ENCODE assay signal across 22 cellular contexts in the genomic region with DNA sequence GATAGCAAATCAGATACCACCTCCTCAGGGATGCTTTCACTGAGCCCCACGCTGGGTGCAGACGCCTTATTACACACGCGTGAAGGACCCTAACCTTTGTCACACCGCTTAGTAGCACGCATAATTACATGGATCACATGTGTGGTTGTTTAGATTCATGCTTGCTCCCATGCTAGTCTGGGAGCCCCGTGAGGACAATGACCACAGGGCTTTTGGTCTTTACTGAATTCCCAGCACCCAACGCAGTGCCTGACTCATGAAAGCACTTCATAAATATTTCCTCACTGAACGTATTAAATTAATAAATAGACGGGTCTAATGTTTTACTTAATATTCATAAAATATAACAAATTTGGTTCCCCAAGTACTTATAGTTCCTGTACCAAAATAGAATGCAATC.
A peak's percentile ranks its signal among the peaks of the same experiment; 100 is the strongest.
DNase-seq lines count a peak whose midpoint lies in the region; ATAC-seq, FAIRE-seq and TF ChIP-seq lines count a peak whose summit lies in the region.
"Had no signal": no experiment of that assay in that cellular context is flagged by ENCODE, and none has a peak within 500 bp of the region (broad histone marks: within the 10 kb centered on the region; RNA-seq: fewer than 3 reads in every experiment).

No MANE protein-coding gene starts in this region.

- H3K27me3 Mint-ChIP-seq in astrocyte (ENCODE audit: low read depth, unreplicated experiment), result peaks cover 4% of the 10 kb centered on the region
- H3K27me3 Mint-ChIP-seq: B cell; CD4-positive, alpha-beta T cell had no signal

- no peak overlapping the region for H2BK120ac ChIP-seq in mesenchymal stem cell (ENCODE audit: low read depth, low read length)

- H3K23ac ChIP-seq in mesenchymal stem cell (ENCODE audit: low read length in 2 of 2), result no peak overlapping the region

- DNase-seq in right lobe of liver, result no peak
- no peak for DNase-seq in astrocyte (ENCODE audit: low read depth)
- no peak for DNase-seq in mesenchymal stem cell
- no peak for DNase-seq in NCI-H2029 (lab: John Stamatoyannopoulos, UW)
- DNase-seq: AML-193; Caco-2; Calu3; CD4-positive, alpha-beta T cell; CD8-positive, alpha-beta T cell; DMS79 treated with DMSO at 0.1 percent for 48 hours; GF-D8 had no signal

- H3K36me3 Mint-ChIP-seq in astrocyte (ENCODE audit: low read depth, unreplicated experiment), result no peaks in the 10 kb centered on the region
- H3K36me3 Mint-ChIP-seq: CD8-positive, alpha-beta T cell had no signal

- no peaks in the 10 kb centered on the region for H4K20me1 ChIP-seq in astrocyte (ENCODE audit: insufficient read depth, low read length)
- H4K20me1 ChIP-seq: BLaER1 treated with 17β-estradiol and CSF1 and Interleukin-3, amounts not matched to agents 10 nM and 100 nM had no signal

- H2BK12ac ChIP-seq in mesenchymal stem cell (ENCODE audit: low read length in 2 of 2), result no peak overlapping the region

- H3K4me3 Mint-ChIP-seq in astrocyte (ENCODE audit: unreplicated experiment), result no peak overlapping the region
- H3K4me3 Mint-ChIP-seq: B cell; CD4-positive, alpha-beta T cell; CD8-positive, alpha-beta T cell had no signal

- H3K9me3 ChIP-seq in liver (ENCODE audit: control insufficient read depth in 4 of 4, low read length in 3 of 4), result no peaks in the 10 kb centered on the region
- no peaks in the 10 kb centered on the region for H3K9me3 ChIP-seq in right lobe of liver
- no peaks in the 10 kb centered on the region for H3K9me3 ChIP-seq in astrocyte (ENCODE audit: insufficient read depth, low read depth, low read length)
- H3K9me3 ChIP-seq in mesenchymal stem cell (ENCODE audit: control insufficient read depth, low read length), result no peaks in the 10 kb centered on the region
- H3K9me3 ChIP-seq: A549; BLaER1 treated with 17β-estradiol and CSF1 and Interleukin-3, amounts not matched to agents 10 nM and 100 nM; Caco-2 had no signal

- no peaks in the 10 kb centered on the region for H3K79me2 ChIP-seq in astrocyte (ENCODE audit: insufficient read depth, low read length)

- no peak overlapping the region for H3K27ac Mint-ChIP-seq in astrocyte (ENCODE audit: unreplicated experiment)
- H3K27ac Mint-ChIP-seq: B cell; CD4-positive, alpha-beta T cell; CD8-positive, alpha-beta T cell had no signal

- WGBS in liver, result 88% methylated on average over 10 of the region's 10 CpGs
- 86% methylated on average over 10 of the region's 10 CpGs for WGBS in right lobe of liver (ENCODE audit: insufficient coverage, low coverage, low lambda C conversion rate, missing lambda C conversion rate)
- WGBS in mesenchymal stem cell, result 97% methylated on average over 7 of the region's 10 CpGs

- intact Hi-C loops in right lobe of liver (cut with DNase I), result no loop called here

- TF ChIP-seq RAD21 in liver (IDR thresholded peaks at IDR 0.05), result no peak

- H3K79me1 ChIP-seq in mesenchymal stem cell (replicated peaks; ENCODE audit: low read length, poor library complexity, severe bottlenecking), result no peaks in the 10 kb centered on the region

- no peak overlapping the region for H3K18ac ChIP-seq in mesenchymal stem cell (ENCODE audit: low read depth in 1 of 2, low read length in 2 of 2)

- H4K91ac ChIP-seq in mesenchymal stem cell (ENCODE audit: low read length), result no peak overlapping the region

- no peak overlapping the region for H2BK15ac ChIP-seq in mesenchymal stem cell (ENCODE audit: low read depth, poor library complexity, severe bottlenecking)

- peaks cover 0 to 5% (median 2%) of the 10 kb centered on the region in 4 donors for H3K4me1 ChIP-seq in liver (ENCODE audit: control insufficient read depth in 4 of 4, insufficient read depth in 4 of 4, low read length in 3 of 4)
- H3K4me1 ChIP-seq in right lobe of liver, result peaks cover 0 to 23% (median 1%) of the 10 kb centered on the region in 4 donors
- H3K4me1 ChIP-seq in astrocyte (ENCODE audit: insufficient read depth, low read length), result peaks cover 18% of the 10 kb centered on the region
- H3K4me1 ChIP-seq in mesenchymal stem cell (ENCODE audit: control insufficient read depth, insufficient read depth, low read depth, low read length), result peaks cover 5% of the 10 kb centered on the region
- H3K4me1 ChIP-seq: Caco-2 had no signal

- H3K9ac ChIP-seq in liver (ENCODE audit: low read depth in 1 of 2, low read length in 2 of 2) (no peak overlapping the region), astrocyte (ENCODE audit: low read length) (no peak overlapping the region), mesenchymal stem cell (ENCODE audit: low read length) (no peak overlapping the region)
- H3K9ac ChIP-seq: BLaER1 treated with 17β-estradiol and CSF1 and Interleukin-3, amounts not matched to agents 10 nM and 100 nM had no signal

- no peak for TF ChIP-seq POLR2A in right lobe of liver (IDR thresholded peaks at IDR 0.05)

- no peak overlapping the region for H3K4ac ChIP-seq in mesenchymal stem cell (ENCODE audit: low read depth in 1 of 2, low read length in 2 of 2)

- H3K4me3 ChIP-seq in liver (ENCODE audit: low read depth in 1 of 3, low read length in 3 of 3), result no peak overlapping the region
- no peak overlapping the region for H3K4me3 ChIP-seq in right lobe of liver
- H3K4me3 ChIP-seq in astrocyte (ENCODE audit: insufficient read depth, low read depth, low read length), result no peak overlapping the region
- no peak overlapping the region for H3K4me3 ChIP-seq in mesenchymal stem cell (ENCODE audit: insufficient read depth in 1 of 2, low read depth in 1 of 2, low read length in 2 of 2)
- H3K4me3 ChIP-seq: A549; BLaER1 treated with 17β-estradiol and CSF1 and Interleukin-3, amounts not matched to agents 10 nM and 100 nM had no signal

- H4K8ac ChIP-seq in mesenchymal stem cell (ENCODE audit: low read length), result no peak overlapping the region

- FAIRE-seq in astrocyte (lab: Jason Lieb, UNC), result no peak
- FAIRE-seq: A549, D721Med, G401.6, GM12891, GM19239 had no signal

- H2BK5ac ChIP-seq in mesenchymal stem cell (ENCODE audit: low read depth, low read length, poor library complexity, severe bottlenecking), result no peak overlapping the region

- no peak for TF ChIP-seq CTCF in liver (IDR thresholded peaks at IDR 0.05; ENCODE audit: low read depth, low read length, missing input control)
- no peak for TF ChIP-seq CTCF in right lobe of liver (IDR thresholded peaks at IDR 0.05)
- no peak for TF ChIP-seq CTCF in astrocyte (IDR thresholded peaks at IDR 0.05; ENCODE audit: insufficient read depth, low read depth, low read length)

- H2AK5ac ChIP-seq in mesenchymal stem cell (ENCODE audit: low read length, severe bottlenecking), result peak overlapping the region; percentile 0

- H3K14ac ChIP-seq in mesenchymal stem cell (ENCODE audit: low read length in 2 of 2), result no peak overlapping the region

- H3K4me1 Mint-ChIP-seq in astrocyte (ENCODE audit: low read depth, unreplicated experiment), result no peaks in the 10 kb centered on the region
- H3K4me1 Mint-ChIP-seq: B cell had no signal

- ATAC-seq in right lobe of liver (no peak), HG02852 (IDR thresholded peaks at IDR 0.05; ENCODE audit: unreplicated experiment) (no peak)
- ATAC-seq: A549; CD8-positive, alpha-beta T cell had no signal

- no peaks in the 10 kb centered on the region for H3K36me3 ChIP-seq in liver (ENCODE audit: control insufficient read depth in 4 of 4, insufficient read depth in 3 of 4, low read depth in 1 of 4, low read length in 3 of 4)
- no peaks in the 10 kb centered on the region for H3K36me3 ChIP-seq in right lobe of liver
- H3K36me3 ChIP-seq in astrocyte (ENCODE audit: insufficient read depth, low read length), result no peaks in the 10 kb centered on the region
- no peaks in the 10 kb centered on the region for H3K36me3 ChIP-seq in mesenchymal stem cell (ENCODE audit: control insufficient read depth in 1 of 2, insufficient read depth in 2 of 2, low read depth in 1 of 2, low read length in 2 of 2)
- H3K36me3 ChIP-seq: BLaER1 treated with 17β-estradiol and CSF1 and Interleukin-3, amounts not matched to agents 10 nM and 100 nM had no signal

- H3K4me2 ChIP-seq in astrocyte (ENCODE audit: low read length), result peak overlapping the region; percentile 8
- H3K4me2 ChIP-seq in mesenchymal stem cell (ENCODE audit: low read length, poor library complexity, severe bottlenecking), result no peak overlapping the region
- H3K4me2 ChIP-seq: A549; BLaER1 treated with 17β-estradiol and CSF1 and Interleukin-3, amounts not matched to agents 10 nM and 100 nM had no signal

- H3K9me3 Mint-ChIP-seq in astrocyte (ENCODE audit: unreplicated experiment), result no peaks in the 10 kb centered on the region
- H3K9me3 Mint-ChIP-seq: CD4-positive, alpha-beta T cell; CD8-positive, alpha-beta T cell had no signal

- H3K27me3 ChIP-seq in liver (ENCODE audit: control insufficient read depth in 4 of 4, insufficient read depth in 4 of 4, low read length in 3 of 4) (no peaks in the 10 kb centered on the region), right lobe of liver (no peaks in the 10 kb centered on the region), astrocyte (ENCODE audit: insufficient read depth, low read length) (no peaks in the 10 kb centered on the region), mesenchymal stem cell (ENCODE audit: control insufficient read depth in 1 of 2, insufficient read depth in 1 of 2, low read length in 2 of 2) (no peaks in the 10 kb centered on the region)
- H3K27me3 ChIP-seq: BLaER1 treated with 17β-estradiol and CSF1 and Interleukin-3, amounts not matched to agents 10 nM and 100 nM had no signal

- H3K27ac ChIP-seq in liver (ENCODE audit: low read depth in 1 of 2, low read length in 2 of 2) (no peak overlapping the region), right lobe of liver (no peak overlapping the region), astrocyte (ENCODE audit: low read depth, low read length) (no peak overlapping the region), mesenchymal stem cell (ENCODE audit: low read length, poor library complexity, severe bottlenecking) (no peak overlapping the region)
- H3K27ac ChIP-seq: 22Rv1; BLaER1 treated with 17β-estradiol and CSF1 and Interleukin-3, amounts not matched to agents 10 nM and 100 nM; C4-2B had no signal

- no peak overlapping the region for H2AFZ ChIP-seq in astrocyte (ENCODE audit: low read depth, low read length)
- H2AFZ ChIP-seq in mesenchymal stem cell (ENCODE audit: low read depth, low read length), result no peak overlapping the region

TF ChIP-seq in liver, 16 proteins besides CTCF, POLR2A, EP300 and RAD21:
- TF ChIP-seq TAF1 (conservative IDR thresholded peaks at IDR 0.05), result no peak
- TF ChIP-seq RXRA (IDR thresholded peaks at IDR 0.05), result peak; percentile 53 to 59
- TF ChIP-seq, protein P1, sequence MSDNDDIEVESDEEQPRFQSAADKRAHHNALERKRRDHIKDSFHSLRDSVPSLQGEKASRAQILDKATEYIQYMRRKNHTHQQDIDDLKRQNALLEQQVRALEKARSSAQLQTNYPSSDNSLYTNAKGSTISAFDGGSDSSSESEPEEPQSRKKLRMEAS (IDR thresholded peaks at IDR 0.05), result no peak
TF ChIP-seq in liver: peak in this region for 1.
